In the genomic region with DNA sequence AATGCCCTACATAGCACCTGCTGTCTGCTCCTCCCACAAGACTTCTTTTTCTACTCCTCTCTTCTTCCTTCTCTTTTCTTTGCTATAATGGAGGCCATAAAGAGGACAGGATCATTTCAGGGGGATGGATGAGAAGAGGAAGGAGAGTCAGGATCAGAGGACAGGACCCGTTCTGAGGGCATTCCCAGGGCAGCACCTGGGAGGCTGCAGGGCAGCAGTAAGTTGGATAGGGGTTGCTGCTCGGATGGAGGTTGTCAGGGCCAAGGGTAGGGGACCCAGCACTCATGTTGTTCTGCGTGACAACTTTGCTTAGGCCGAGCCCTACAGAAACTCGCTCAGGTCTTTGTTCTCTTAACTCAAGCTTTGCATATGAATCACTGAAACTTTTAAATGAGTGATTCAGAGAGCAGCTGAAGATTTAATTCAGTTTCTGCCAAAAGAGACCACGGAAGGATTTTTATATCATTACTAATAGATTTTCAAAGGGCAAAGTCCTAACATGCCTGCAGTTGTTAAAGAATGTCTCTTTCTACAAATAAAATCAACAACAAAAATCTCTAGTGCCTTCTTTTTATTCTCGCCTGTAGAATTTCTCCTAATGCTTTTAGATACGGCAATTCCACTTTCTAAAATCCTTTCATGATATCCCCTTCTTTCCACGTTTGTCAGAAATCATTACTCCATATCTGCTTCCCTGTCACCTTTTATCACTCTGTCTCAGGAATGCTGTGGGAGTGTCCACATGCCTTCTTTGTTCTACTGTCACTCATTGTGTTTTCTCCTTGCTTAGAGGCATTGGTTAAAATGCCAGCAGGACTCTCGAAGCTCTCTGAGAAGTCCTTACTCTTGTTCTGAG, we compare ENCODE assay signal across 8 cellular contexts. TPM values are rescaled to one million over a fixed set of nuclear protein-coding genes. Genes with fewer than 3 reads are reported as not detected.
DNase-seq lines count a peak whose midpoint lies in the region; ATAC-seq lines count a peak whose summit lies in the region.

No MANE protein-coding gene starts in this region.

- no peak overlapping the region for H3K4me3 Mint-ChIP-seq in activated CD4-positive, alpha-beta memory T cell treated with anti-CD3 and anti-CD28 coated beads for 36 hours

- CTCF ChIA-PET in activated CD4-positive, alpha-beta memory T cell treated with anti-CD3 and anti-CD28 coated beads for 36 hours (lab: Charles Lee) = interaction anchor here (2.0 kb wide), 1 partner anchor 55 kb away, joined by 7 read pairs; no protein-coding TSS in a partner anchor

- ATAC-seq in HG02970 (IDR thresholded peaks at IDR 0.05; ENCODE audit: low FRiP score, unreplicated experiment) (peak; percentile 97), left colon (peak; percentile 68)

- H3K27ac Mint-ChIP-seq in activated CD4-positive, alpha-beta memory T cell treated with anti-CD3 and anti-CD28 coated beads for 36 hours = peak overlapping the region; percentile 51

- POLR2A ChIA-PET in activated CD4-positive, alpha-beta memory T cell treated with anti-CD3 and anti-CD28 coated beads for 36 hours (lab: Charles Lee) = interaction anchor here (0.6 to 1.4 kb wide), 2 partner anchors 15 to 189 kb away, joined by 3 read pairs; no protein-coding TSS in a partner anchor

- H3K4me1 Mint-ChIP-seq in activated CD4-positive, alpha-beta memory T cell treated with anti-CD3 and anti-CD28 coated beads for 36 hours (ENCODE audit: low read depth) = peaks cover 15% of the 10 kb centered on the region

- DNase-seq in activated CD8-positive, alpha-beta memory T cell treated with anti-CD3 and anti-CD28 coated beads, Interleukin-2, amount 50 U/mL, for 48 hours = peak; percentile 57
- DNase-seq in activated CD8-positive, alpha-beta memory T cell treated with anti-CD3 and anti-CD28 coated beads for 24 hours = no peak
- DNase-seq in activated CD4-positive, alpha-beta memory T cell treated with anti-CD3 and anti-CD28 coated beads for 36 hours = peak; percentile 64
- no peak for DNase-seq in left colon
- no peak for DNase-seq in GOT3 (lab: John Stamatoyannopoulos, UW)
- no peak for DNase-seq in KG1 (lab: John Stamatoyannopoulos, UW)
- no peak for DNase-seq in DMS114 treated with DMSO at 0.1 percent for 48 hours (lab: John Stamatoyannopoulos, UW; ENCODE audit: unreplicated experiment)

- H3K27me3 Mint-ChIP-seq in activated CD4-positive, alpha-beta memory T cell treated with anti-CD3 and anti-CD28 coated beads for 36 hours = peaks cover 18% of the 10 kb centered on the region

- intact Hi-C loops in activated CD4-positive, alpha-beta memory T cell treated with anti-CD3 and anti-CD28 coated beads for 36 hours (cut with micrococcal nuclease) = loop anchor here (1.0 kb wide), 3 partner anchors 10 to 25 kb away; no protein-coding TSS in a partner anchor
- intact Hi-C loops in left colon (cut with DNase I, micrococcal nuclease) = no loop called here

- no peaks in the 10 kb centered on the region for H3K9me3 Mint-ChIP-seq in activated CD4-positive, alpha-beta memory T cell treated with anti-CD3 and anti-CD28 coated beads for 36 hours

- no peaks in the 10 kb centered on the region for H3K36me3 Mint-ChIP-seq in activated CD4-positive, alpha-beta memory T cell treated with anti-CD3 and anti-CD28 coated beads for 36 hours

RNA-seq across cellular contexts. Expression of gene GALNT5, which starts 11.1 kb away (rescaled TPM):
- total RNA-seq in activated CD4-positive, alpha-beta memory T cell treated with anti-CD3 and anti-CD28 coated beads for 36 hours = not detected
- total RNA-seq in left colon = 10 to 100 TPM; 58.0 to 66.5 TPM

Comparison
In these comparisons a context has a peak if more than half of its experiments do, and no peak if none do; other contexts are left out.
1. DNase-seq: peak in activated CD8-positive, alpha-beta memory T cell treated with anti-CD3 and anti-CD28 coated beads, Interleukin-2, amount 50 U/mL, for 48 hours (single experiment) and activated CD4-positive, alpha-beta memory T cell treated with anti-CD3 and anti-CD28 coated beads for 36 hours (single experiment); none in activated CD8-positive, alpha-beta memory T cell treated with anti-CD3 and anti-CD28 coated beads for 24 hours (single experiment), left colon (0 of 2), GOT3 (single experiment), KG1 (single experiment) and DMS114 treated with DMSO at 0.1 percent for 48 hours (single experiment).
2. RNA of gene GALNT5, which starts 11.1 kb away (total RNA-seq): 58.0 to 66.5 TPM in left colon; not detected in activated CD4-positive, alpha-beta memory T cell treated with anti-CD3 and anti-CD28 coated beads for 36 hours; every median in the first group is over 10 times any median in the second.